ENCODE assay signal across 12 cellular contexts in the genomic region with DNA sequence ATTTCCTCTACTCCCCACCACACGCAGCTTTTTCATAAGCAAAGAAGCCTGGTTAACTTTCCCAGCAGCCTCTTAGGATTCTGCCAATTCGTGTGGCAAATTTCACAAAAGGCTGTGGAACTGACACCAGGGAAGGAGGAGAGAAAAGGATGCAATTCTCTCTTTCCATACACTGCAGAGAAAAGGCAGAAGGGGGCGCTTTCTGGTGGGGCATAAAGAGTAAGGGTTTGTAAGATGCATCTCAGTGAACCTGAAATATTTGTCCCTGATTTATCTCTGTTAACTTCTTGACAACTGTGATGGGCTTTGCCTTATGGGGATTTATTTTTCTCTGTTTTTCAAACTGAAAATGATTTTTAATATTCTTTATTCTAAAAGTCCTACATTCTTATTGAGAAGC. TPM values are rescaled to one million over a fixed set of nuclear protein-coding genes. Genes with fewer than 3 reads are reported as not detected.
DNase-seq lines count a peak whose midpoint lies in the region; ATAC-seq and TF ChIP-seq lines count a peak whose summit lies in the region.
"Had no signal": no experiment of that assay in that cellular context is flagged by ENCODE, and none has a peak within 500 bp of the region (broad histone marks: within the 10 kb centered on the region; RNA-seq: fewer than 3 reads in every experiment).

No MANE protein-coding gene starts in this region.

- H3K27me3 ChIP-seq in endodermal cell (ENCODE audit: control insufficient read depth, insufficient read depth, low read length, poor library complexity, severe bottlenecking): peaks cover 26% of the 10 kb centered on the region
- H3K27me3 ChIP-seq in CD4-positive, alpha-beta T cell (ENCODE audit: control insufficient read depth, insufficient read depth, low read length): peaks cover 33% of the 10 kb centered on the region
- H3K27me3 ChIP-seq: ascending aorta had no signal

- DNase-seq in ACHN (peak; percentile 16), DMS114 treated with DMSO at 0.1 percent for 48 hours (lab: John Stamatoyannopoulos, UW; ENCODE audit: unreplicated experiment) (peak; percentile 5), NCI-H2196 treated with DMSO at 0.1 percent for 48 hours (lab: John Stamatoyannopoulos, UW; ENCODE audit: unreplicated experiment) (peak; percentile 16), endodermal cell (peak; percentile 75)
- DNase-seq in CD4-positive, alpha-beta T cell: no peak
- DNase-seq in activated CD4-positive, CD25-positive, alpha-beta regulatory T cell treated with anti-CD3 and anti-CD28 coated beads, Interleukin-2, amount 50 U/mL, for 72 hours: no peak
- DNase-seq: NCI-H510A treated with DMSO at 0.1 percent for 48 hours had no signal

- CTCF ChIA-PET in CD4-positive, alpha-beta T cell (lab: Charles Lee): interaction anchor here (0.6 kb wide), 1 partner anchor 358 kb away, joined by 3 read pairs; no protein-coding TSS in a partner anchor

- TF ChIP-seq CTCF in endodermal cell (conservative IDR thresholded peaks at IDR 0.05): peak; percentile 86
- no peak for TF ChIP-seq CTCF in CD4-positive, alpha-beta T cell (IDR thresholded peaks at IDR 0.05)

- no peak overlapping the region for H3K27ac Mint-ChIP-seq in endodermal cell
- H3K27ac Mint-ChIP-seq in CD4-positive, alpha-beta T cell: no peak overlapping the region

- peaks cover 12% of the 10 kb centered on the region for H3K4me1 Mint-ChIP-seq in endodermal cell
- H3K4me1 Mint-ChIP-seq in CD4-positive, alpha-beta T cell (ENCODE audit: low read depth): no peaks in the 10 kb centered on the region

- no peak for ATAC-seq in CD4-positive, alpha-beta T cell (ENCODE audit: poor library complexity)
- ATAC-seq in HG02623 (IDR thresholded peaks at IDR 0.05; ENCODE audit: unreplicated experiment) (no peak), HG03039 (IDR thresholded peaks at IDR 0.05; ENCODE audit: unreplicated experiment) (no peak)
- ATAC-seq: activated CD4-positive, CD25-positive, alpha-beta regulatory T cell treated with anti-CD3 and anti-CD28 coated beads, Interleukin-2, amount 50 U/mL, for 24 hours had no signal

- intact Hi-C loops in CD4-positive, alpha-beta T cell (cut with DNase I, micrococcal nuclease): loop anchor here in 1 of 2 experiments (2.0 kb wide), 1 partner anchor 300 kb away; no protein-coding TSS in a partner anchor

- H3K9me3 ChIP-seq in endodermal cell (ENCODE audit: control insufficient read depth, low read length): peaks cover 6% of the 10 kb centered on the region
- no peaks in the 10 kb centered on the region for H3K9me3 ChIP-seq in CD4-positive, alpha-beta T cell (ENCODE audit: control insufficient read depth, low read length)
- H3K9me3 ChIP-seq: ascending aorta had no signal

- no peaks in the 10 kb centered on the region for H3K36me3 ChIP-seq in endodermal cell (ENCODE audit: control insufficient read depth, insufficient read depth, low read length)
- H3K36me3 ChIP-seq: ascending aorta had no signal

- H3K36me3 Mint-ChIP-seq in endodermal cell (ENCODE audit: low read depth): no peaks in the 10 kb centered on the region
- H3K36me3 Mint-ChIP-seq in CD4-positive, alpha-beta T cell (ENCODE audit: low read depth): no peaks in the 10 kb centered on the region

- peaks cover 33% of the 10 kb centered on the region for H3K27me3 Mint-ChIP-seq in endodermal cell (ENCODE audit: insufficient read depth)
- H3K27me3 Mint-ChIP-seq in CD4-positive, alpha-beta T cell: peaks cover 46% of the 10 kb centered on the region

- H3K4me1 ChIP-seq in endodermal cell (ENCODE audit: control insufficient read depth, insufficient read depth, low read length): peaks cover 6% of the 10 kb centered on the region
- H3K4me1 ChIP-seq: ascending aorta had no signal

- no peaks in the 10 kb centered on the region for H3K9me3 Mint-ChIP-seq in endodermal cell
- H3K9me3 Mint-ChIP-seq in CD4-positive, alpha-beta T cell: no peaks in the 10 kb centered on the region

- POLR2A ChIA-PET in CD4-positive, alpha-beta T cell (lab: Charles Lee): no interaction called here

- no peak overlapping the region for H3K9ac ChIP-seq in endodermal cell (ENCODE audit: extremely low read depth, low read length, poor library complexity, severe bottlenecking)

- WGBS in endodermal cell (ENCODE audit: insufficient coverage in 1 of 2, insufficient read length in 1 of 2), 2 experiments: 0 to 12% methylated on average over 1 to 3 of the region's 3 CpGs

- in situ Hi-C loops in ACHN (cut with HindIII; ENCODE audit: low pct_ligation_motif_present, low pct_unique_long_range_greater_than_20kb, low sequenced_read_pairs): no loop called here

- no peak overlapping the region for H3K4me3 ChIP-seq in endodermal cell (ENCODE audit: low read length)
- H3K4me3 ChIP-seq: ascending aorta had no signal

- no peak overlapping the region for H3K4me3 Mint-ChIP-seq in endodermal cell
- no peak overlapping the region for H3K4me3 Mint-ChIP-seq in CD4-positive, alpha-beta T cell

- H3K27ac ChIP-seq in endodermal cell (ENCODE audit: low read depth, low read length): no peak overlapping the region
- no peak overlapping the region for H3K27ac ChIP-seq in CD4-positive, alpha-beta T cell (ENCODE audit: low read depth, low read length)
- H3K27ac ChIP-seq: ascending aorta had no signal

RNA-seq across cellular contexts. Expression of gene GLP1R, which starts 45.5 kb away (rescaled TPM):
- total RNA-seq in endodermal cell: under 1 TPM in 1 of 2 donors, not detected in 1; 0.15 TPM
- polyA plus RNA-seq in endodermal cell (2013, experiment 1 of 2): 0.18 TPM
- polyA plus RNA-seq in endodermal cell (2013, experiment 2 of 2): 0.25 TPM
- not detected for total RNA-seq in CD4-positive, alpha-beta T cell
- total RNA-seq: ascending aorta, pulmonary artery endothelial cell had no signal

Comparison
In these comparisons a context has a peak if more than half of its experiments do, and no peak if none do; other contexts are left out.
1. DNase-seq: peak in ACHN (single experiment), DMS114 treated with DMSO at 0.1 percent for 48 hours (single experiment), NCI-H2196 treated with DMSO at 0.1 percent for 48 hours (single experiment) and endodermal cell (single experiment); none in CD4-positive, alpha-beta T cell (0 of 10) and activated CD4-positive, CD25-positive, alpha-beta regulatory T cell treated with anti-CD3 and anti-CD28 coated beads, Interleukin-2, amount 50 U/mL, for 72 hours (single experiment).